In the genomic region with DNA sequence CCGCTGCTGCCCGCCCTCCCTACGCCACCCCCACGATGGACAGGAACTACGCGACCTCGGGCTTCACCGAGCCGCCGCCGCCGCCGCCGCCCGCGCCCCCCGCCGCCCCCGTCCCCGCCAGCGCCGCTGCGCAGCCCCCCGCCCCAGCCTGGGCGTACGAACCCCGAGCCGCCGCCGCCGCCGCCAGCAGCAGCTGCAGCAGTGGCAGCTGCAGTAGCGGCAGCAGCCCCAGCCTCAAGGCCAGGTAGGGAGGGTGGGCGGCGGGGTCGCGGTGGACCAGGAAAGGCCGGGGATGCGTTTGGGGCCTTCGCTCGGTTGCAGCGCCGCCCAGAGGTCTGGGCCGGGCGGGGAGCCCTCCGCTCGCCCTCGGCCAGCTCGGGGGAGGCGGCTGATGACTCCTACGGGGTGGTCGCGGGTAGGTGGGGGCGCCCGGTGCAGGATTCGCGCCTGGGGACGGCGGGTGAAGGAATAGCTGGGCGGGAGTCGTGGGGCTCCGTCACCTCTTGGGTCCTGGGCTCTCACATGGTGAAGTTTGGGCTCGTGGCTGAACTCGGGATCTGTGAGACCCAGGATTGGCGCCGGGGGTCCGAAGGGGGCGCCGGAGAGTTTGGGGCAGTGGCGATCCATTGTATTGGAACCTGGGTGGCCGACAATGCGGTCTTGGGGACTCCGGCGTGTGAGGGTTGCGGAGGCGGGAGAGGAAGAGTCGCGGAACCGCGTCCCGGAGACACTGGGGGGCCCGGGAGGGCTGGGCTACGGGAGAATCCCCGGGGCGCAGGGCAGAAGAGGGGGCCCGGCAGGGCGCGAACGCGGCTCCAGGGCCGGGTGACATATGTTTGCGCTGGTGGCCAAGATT, we compare ENCODE assay signal across 8 cellular contexts. TPM values are rescaled to one million over a fixed set of nuclear protein-coding genes. Genes with fewer than 3 reads are reported as not detected.
DNase-seq lines count a peak whose midpoint lies in the region; ATAC-seq and TF ChIP-seq lines count a peak whose summit lies in the region.

No MANE protein-coding gene starts in this region.

- H3K9me3 Mint-ChIP-seq in CD4-positive, alpha-beta T cell, result no peaks in the 10 kb centered on the region
- H3K9me3 Mint-ChIP-seq in activated naive CD8-positive, alpha-beta T cell treated with anti-CD3 and anti-CD28 coated beads, Interleukin-2, amount 10 ng/mL, durations not matched to agents 7 days and 5 days, result no peaks in the 10 kb centered on the region

- peak overlapping the region; percentile 18 for H3K27ac ChIP-seq in CD4-positive, alpha-beta T cell (ENCODE audit: low read depth, low read length)
- peak overlapping the region; percentile 93 for H3K27ac ChIP-seq in SJCRH30
- H3K27ac ChIP-seq in heart left ventricle, result peak overlapping the region; percentile 90 to 98 (median 94)
- peak overlapping the region; percentile 91 to 95 for H3K27ac ChIP-seq in uterus

- peak; percentile 35 for ATAC-seq in CD4-positive, alpha-beta T cell (ENCODE audit: poor library complexity)
- ATAC-seq in HG03432 (IDR thresholded peaks at IDR 0.05; ENCODE audit: unreplicated experiment) (peak; percentile 33), heart left ventricle (peak; percentile 49 to 62 (median 59))
- ATAC-seq in activated naive CD8-positive, alpha-beta T cell treated with anti-CD3 and anti-CD28 coated beads, Interleukin-2, amount 10 ng/mL, durations not matched to agents 7 days and 5 days (ENCODE audit: low read depth), result peak; percentile 38

- H3K27me3 ChIP-seq in CD4-positive, alpha-beta T cell (ENCODE audit: control insufficient read depth, insufficient read depth, low read length), result no peaks in the 10 kb centered on the region
- H3K27me3 ChIP-seq in SJCRH30 (no peaks in the 10 kb centered on the region), heart left ventricle (no peaks in the 10 kb centered on the region), uterus (no peaks in the 10 kb centered on the region)

- TF ChIP-seq CTCF in CD4-positive, alpha-beta T cell (IDR thresholded peaks at IDR 0.05), result peak; percentile 48
- peak in 10 of 12 donors; percentile 25 to 68 (median 44) for TF ChIP-seq CTCF in heart left ventricle (IDR thresholded peaks at IDR 0.05)
- peak in 3 of 4 experiments; percentile 32 to 57 (median 43) for TF ChIP-seq CTCF in uterus (IDR thresholded peaks at IDR 0.05)

- H3K9me3 ChIP-seq in CD4-positive, alpha-beta T cell (ENCODE audit: control insufficient read depth, low read length), result no peaks in the 10 kb centered on the region
- H3K9me3 ChIP-seq in SJCRH30 (replicated peaks), result no peaks in the 10 kb centered on the region
- no peaks in the 10 kb centered on the region for H3K9me3 ChIP-seq in heart left ventricle
- H3K9me3 ChIP-seq in uterus, result no peaks in the 10 kb centered on the region

- 1% methylated on average over 25 to 92 of the region's 92 CpGs for WGBS in heart left ventricle, 4 donors

- peaks cover 36% of the 10 kb centered on the region for H3K4me1 Mint-ChIP-seq in CD4-positive, alpha-beta T cell (ENCODE audit: low read depth)
- peaks cover 20% of the 10 kb centered on the region for H3K4me1 Mint-ChIP-seq in activated naive CD8-positive, alpha-beta T cell treated with anti-CD3 and anti-CD28 coated beads, Interleukin-2, amount 10 ng/mL, durations not matched to agents 7 days and 5 days

- intact Hi-C loops in CD4-positive, alpha-beta T cell (cut with DNase I, micrococcal nuclease), result loop anchor here (5.0 to 10.0 kb wide), 8 partner anchors 121 to 1551 kb away; partner anchors contain the start of genes C11orf91 (in 1 of the 2), CSTF3 (in 1 of the 2), DEPDC7 (in 1 of the 2) and EIF3M (in 1 of the 2)
- intact Hi-C loops in heart left ventricle (cut with DNase I) (loop anchor here in 2 of 10 donors (5.0 to 10.0 kb wide), 2 partner anchors 141 to 144 kb away; partner anchors contain the start of gene TCP11L1 (in 2 of the 2)), posterior cingulate gyrus (cut with DNase I) (loop anchor here (5.0 to 10.0 kb wide), 2 partner anchors 121 to 144 kb away; partner anchors contain the start of genes DEPDC7 and TCP11L1), uterus (cut with DNase I; ENCODE audit: low total_unique reads) (no loop called here)

- TF ChIP-seq POLR2A in heart left ventricle (IDR thresholded peaks at IDR 0.05) (no peak), uterus (IDR thresholded peaks at IDR 0.05) (no peak)

- H3K4me3 Mint-ChIP-seq in CD4-positive, alpha-beta T cell, result peak overlapping the region; percentile 91
- H3K4me3 Mint-ChIP-seq in activated naive CD8-positive, alpha-beta T cell treated with anti-CD3 and anti-CD28 coated beads, Interleukin-2, amount 10 ng/mL, durations not matched to agents 7 days and 5 days, result peak overlapping the region; percentile 98

- peaks cover 2% of the 10 kb centered on the region for H3K36me3 ChIP-seq in SJCRH30
- H3K36me3 ChIP-seq in heart left ventricle, result no peaks in the 10 kb centered on the region
- H3K36me3 ChIP-seq in uterus, result no peaks in the 10 kb centered on the region

- H3K4me3 ChIP-seq in SJCRH30, result peak overlapping the region; percentile 99
- peak overlapping the region; percentile 86 to 99 (median 92) for H3K4me3 ChIP-seq in heart left ventricle
- H3K4me3 ChIP-seq in uterus, result peak overlapping the region; percentile 85 to 88

- no peaks in the 10 kb centered on the region for H3K27me3 Mint-ChIP-seq in CD4-positive, alpha-beta T cell
- peaks cover 15% of the 10 kb centered on the region for H3K27me3 Mint-ChIP-seq in activated naive CD8-positive, alpha-beta T cell treated with anti-CD3 and anti-CD28 coated beads, Interleukin-2, amount 10 ng/mL, durations not matched to agents 7 days and 5 days

- peak; percentile 22 to 63 (median 38) for DNase-seq in CD4-positive, alpha-beta T cell
- peak; percentile 29 for DNase-seq in GM19240 (ENCODE audit: insufficient read length, low spot score)
- DNase-seq in SJCRH30, result peak; percentile 71 to 79
- DNase-seq in activated naive CD8-positive, alpha-beta T cell treated with anti-CD3 and anti-CD28 coated beads, Interleukin-2, amount 10 ng/mL, durations not matched to agents 7 days and 5 days, result peak; percentile 71
- DNase-seq in heart left ventricle, result peak; percentile 46 to 82 (median 65)
- DNase-seq in posterior cingulate gyrus, result peak; percentile 39 to 90 (median 50)
- DNase-seq in uterus, result peak; percentile 59 to 77

- CTCF ChIA-PET in CD4-positive, alpha-beta T cell (lab: Charles Lee), result interaction anchor here (0.7 to 1.6 kb wide), 5 partner anchors 11 to 449 kb away, joined by 3 to 5 read pairs (median 3); no protein-coding TSS in a partner anchor

- H3K4me1 ChIP-seq in SJCRH30 (peaks cover 13% of the 10 kb centered on the region), heart left ventricle (peaks cover 0 to 32% (median 6%) of the 10 kb centered on the region in 12 donors), uterus (peaks cover 0 to 6% of the 10 kb centered on the region in 2 donors)

- H3K27ac Mint-ChIP-seq in CD4-positive, alpha-beta T cell, result peak overlapping the region; percentile 80
- H3K27ac Mint-ChIP-seq in activated naive CD8-positive, alpha-beta T cell treated with anti-CD3 and anti-CD28 coated beads, Interleukin-2, amount 10 ng/mL, durations not matched to agents 7 days and 5 days, result peak overlapping the region; percentile 91

- H3K36me3 Mint-ChIP-seq in CD4-positive, alpha-beta T cell (ENCODE audit: low read depth), result peaks cover 16% of the 10 kb centered on the region
- peaks cover 1% of the 10 kb centered on the region for H3K36me3 Mint-ChIP-seq in activated naive CD8-positive, alpha-beta T cell treated with anti-CD3 and anti-CD28 coated beads, Interleukin-2, amount 10 ng/mL, durations not matched to agents 7 days and 5 days

- POLR2A ChIA-PET in CD4-positive, alpha-beta T cell (lab: Charles Lee), result interaction anchor here (0.7 to 2.0 kb wide), 6 partner anchors 21 to 365 kb away, joined by 3 to 13 read pairs (median 6); partner anchors contain the start of genes CSTF3, DEPDC7, EIF3M and TCP11L1
- POLR2A ChIA-PET in activated naive CD8-positive, alpha-beta T cell treated with anti-CD3 and anti-CD28 coated beads, Interleukin-2, amount 10 ng/mL, durations not matched to agents 7 days and 5 days (lab: Charles Lee), result interaction anchor here (1.0 to 2.2 kb wide), 3 partner anchors 25 to 146 kb away, joined by 3 to 12 read pairs (median 3); partner anchors contain the start of gene TCP11L1

RNA-seq across cellular contexts. Expression of gene QSER1, which starts 0.7 kb away (rescaled TPM):
- total RNA-seq in CD4-positive, alpha-beta T cell, result 10 to 100 TPM in 1 of 2 experiments, 1 to 10 TPM in 1; 9.0 to 10.1 TPM
- 47.3 and 51.9 TPM in 2 replicates for total RNA-seq in SJCRH30 (2014; rRNA removed; shearing (Covaris generic))
- 10 to 100 TPM; 12.3 to 14.4 TPM for total RNA-seq in activated naive CD8-positive, alpha-beta T cell treated with anti-CD3 and anti-CD28 coated beads, Interleukin-2, amount 10 ng/mL, durations not matched to agents 7 days and 5 days
- total RNA-seq in heart left ventricle, result 10 to 100 TPM; 14.7 to 25.3 (median 19.4) TPM
- polyA plus RNA-seq in heart left ventricle, result 1 to 10 TPM; 2.1 to 5.9 TPM
- 10 to 100 TPM; 17.2 to 79.4 (median 43.8) TPM for total RNA-seq in uterus

Comparison
In these comparisons a context has a peak if more than half of its experiments do, and no peak if none do; other contexts are left out.
1. Peak in every context shown above with its lines: DNase-seq, ATAC-seq, H3K4me3 ChIP-seq and H3K27ac ChIP-seq.
2. H3K27ac ChIP-seq: peak in every context shown above with its lines; median percentile 94 in heart left ventricle; 93 in SJCRH30; 93 in uterus; 18 in CD4-positive, alpha-beta T cell.